Comparison of ENCODE assay signal across 8 cellular contexts in the genomic region with DNA sequence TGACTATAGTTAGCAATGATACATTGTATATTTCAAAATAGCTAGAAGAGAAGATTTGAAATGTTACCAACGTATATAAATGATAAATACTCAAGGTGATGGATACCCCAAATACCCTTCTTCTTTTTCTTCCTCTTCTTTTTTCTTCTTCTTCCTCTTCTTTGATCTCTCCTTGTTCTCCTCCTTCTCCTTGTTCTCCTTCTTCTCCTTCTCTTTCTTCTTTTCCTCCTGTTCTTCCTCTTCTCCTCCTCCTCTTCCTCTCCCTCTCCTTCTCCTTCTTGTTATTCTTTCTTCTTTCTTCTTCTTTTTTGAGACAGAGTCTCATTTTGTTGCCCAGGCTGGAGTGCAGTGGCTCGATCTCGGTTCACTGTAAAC. TPM values are rescaled to one million over a fixed set of nuclear protein-coding genes. Genes with fewer than 3 reads are reported as not detected.
DNase-seq lines count a peak whose midpoint lies in the region; ATAC-seq, FAIRE-seq and TF ChIP-seq lines count a peak whose summit lies in the region.

No MANE protein-coding gene starts in this region.

- peak overlapping the region; percentile 91 for H2AFZ ChIP-seq in SK-N-SH (ENCODE audit: low read depth)
- H2AFZ ChIP-seq in HepG2 (ENCODE audit: low read length) = peak overlapping the region; percentile 58

- H3K9me3 ChIP-seq in SK-N-SH (no peaks in the 10 kb centered on the region), HepG2 (ENCODE audit: low read length) (no peaks in the 10 kb centered on the region)

- TF ChIP-seq EP300 in SK-N-SH (IDR thresholded peaks at IDR 0.05; ENCODE audit: borderline replicate concordance in 1 of 2, low read depth in 1 of 2, low read length in 1 of 2) (no peak), HepG2 (IDR thresholded peaks at IDR 0.05; ENCODE audit: low read depth in 2 of 2, low read length in 2 of 2) (no peak), HepG2 (CRISPR knock-in tag; IDR thresholded peaks at IDR 0.05; ENCODE audit: borderline replicate concordance) (no peak)

- H4K20me1 ChIP-seq in SK-N-SH (ENCODE audit: insufficient read depth) = no peaks in the 10 kb centered on the region
- no peaks in the 10 kb centered on the region for H4K20me1 ChIP-seq in HepG2 (ENCODE audit: insufficient read depth, low read length)

- no peak for FAIRE-seq in HepG2 (lab: Jason Lieb, UNC)

- peaks cover 27% of the 10 kb centered on the region for H3K4me1 Mint-ChIP-seq in activated naive CD8-positive, alpha-beta T cell treated with anti-CD3 and anti-CD28 coated beads, Interleukin-2, amount 50 U/mL, for 24 hours
- H3K4me1 Mint-ChIP-seq in stimulated activated naive CD8-positive, alpha-beta T cell treated with anti-CD3 and anti-CD28 coated beads, Interleukin-15, amount 100 ng/mL, for 72 hours = peaks cover 38% of the 10 kb centered on the region

- no peaks in the 10 kb centered on the region for H3K27me3 ChIP-seq in SK-N-SH (ENCODE audit: insufficient read depth)
- H3K27me3 ChIP-seq in HepG2 (ENCODE audit: control insufficient read depth in 1 of 2, insufficient read depth in 2 of 2, low read length in 2 of 2) = no peaks in the 10 kb centered on the region

- TF ChIP-seq RAD21 in SK-N-SH (IDR thresholded peaks at IDR 0.05; ENCODE audit: low read length) (no peak), HepG2 (CRISPR knock-in tag; IDR thresholded peaks at IDR 0.05) (no peak)

- no TSS peak for BruUV-seq in HepG2 (replicated peaks; lab: Mats Ljungman, UMichigan)

- H3K36me3 Mint-ChIP-seq in activated naive CD8-positive, alpha-beta T cell treated with anti-CD3 and anti-CD28 coated beads, Interleukin-2, amount 50 U/mL, for 24 hours (ENCODE audit: low read depth) = peaks cover 6% of the 10 kb centered on the region

- peaks cover 15% of the 10 kb centered on the region for H3K9me3 Mint-ChIP-seq in activated naive CD8-positive, alpha-beta T cell treated with anti-CD3 and anti-CD28 coated beads, Interleukin-2, amount 50 U/mL, for 24 hours
- H3K9me3 Mint-ChIP-seq in stimulated activated naive CD8-positive, alpha-beta T cell treated with anti-CD3 and anti-CD28 coated beads, Interleukin-15, amount 100 ng/mL, for 72 hours = peaks cover 25 to 26% of the 10 kb centered on the region in 2 donors

- TF ChIP-seq CTCF in SK-N-SH (IDR thresholded peaks at IDR 0.05) (no peak), HepG2 (CRISPR knock-in tag; IDR thresholded peaks at IDR 0.05) (no peak)

- H3K4me1 ChIP-seq in SK-N-SH (ENCODE audit: control insufficient read depth in 1 of 2, insufficient read depth in 2 of 2, low read depth in 1 of 2, low read length in 1 of 2) = peaks cover 0 to 7% of the 10 kb centered on the region in 2 experiments; a peak in 2 of 4 replicates
- peaks cover 13% of the 10 kb centered on the region for H3K4me1 ChIP-seq in HepG2 (ENCODE audit: insufficient read depth, low read length)

- no peak overlapping the region for H3K27ac ChIP-seq in SK-N-SH (ENCODE audit: low read depth in 2 of 2, low read length in 1 of 2)
- H3K27ac ChIP-seq in HepG2 (ENCODE audit: extremely low read length, insufficient read depth, low read length) = no peak overlapping the region

- H3K4me3 Mint-ChIP-seq in activated naive CD8-positive, alpha-beta T cell treated with anti-CD3 and anti-CD28 coated beads, Interleukin-2, amount 50 U/mL, for 24 hours = peak overlapping the region; percentile 89
- peak overlapping the region; percentile 90 to 96 for H3K4me3 Mint-ChIP-seq in stimulated activated naive CD8-positive, alpha-beta T cell treated with anti-CD3 and anti-CD28 coated beads, Interleukin-15, amount 100 ng/mL, for 72 hours

- DNase-seq in SK-N-SH = no peak
- no peak for DNase-seq in activated naive CD8-positive, alpha-beta T cell treated with anti-CD3 and anti-CD28 coated beads, Interleukin-2, amount 50 U/mL, for 24 hours
- DNase-seq in HepG2 (ENCODE audit: low spot score) = no peak
- no peak for DNase-seq in stimulated activated naive CD8-positive, alpha-beta T cell treated with anti-CD3 and anti-CD28 coated beads, Interleukin-15, amount 100 ng/mL, for 72 hours
- no peak for DNase-seq in iPS-NIHi11 (ENCODE audit: low spot score)

- peaks cover 4% of the 10 kb centered on the region for H3F3A ChIP-seq in SK-N-SH (replicated peaks; ENCODE audit: insufficient read depth)

- H3K36me3 ChIP-seq in SK-N-SH (replicated peaks in 1 of 2; ENCODE audit: control insufficient read depth in 1 of 2, insufficient read depth in 2 of 2, low read length in 1 of 2) (no peaks in the 10 kb centered on the region), HepG2 (replicated peaks in 1 of 2; ENCODE audit: control insufficient read depth in 1 of 2, insufficient read depth in 2 of 2, low read length in 2 of 2) (no peaks in the 10 kb centered on the region)

- 43% methylated on average over 3 of the region's 3 CpGs for WGBS in SK-N-SH (ENCODE audit: low lambda C conversion rate)
- WGBS in HepG2 (ENCODE audit: low lambda C conversion rate) = 27% methylated on average over 3 of the region's 3 CpGs

- in situ Hi-C loops in HepG2 (cut with HindIII; ENCODE audit: extremely low pct_ligation_motif_present, low pct_unique_long_range_greater_than_20kb) = loop anchor here (25.0 kb wide), 1 partner anchor 380 kb away; a partner anchor contains a TSS

- CTCF ChIA-PET in SK-N-SH (lab: Yijun Ruan, JAX) (interaction anchor here (0.6 to 5.2 kb wide), 9 partner anchors 10 to 314 kb away, joined by 3 to 41 read pairs (median 4); no protein-coding TSS in a partner anchor), HepG2 (lab: Yijun Ruan, JAX; ENCODE audit: low intra/inter-chr PET ratio, low total read pairs) (interaction anchor here (1.7 kb wide), 1 partner anchor 309 kb away, joined by 10 read pairs; no protein-coding TSS in a partner anchor)

- no peaks in the 10 kb centered on the region for H3K27me3 Mint-ChIP-seq in activated naive CD8-positive, alpha-beta T cell treated with anti-CD3 and anti-CD28 coated beads, Interleukin-2, amount 50 U/mL, for 24 hours
- H3K27me3 Mint-ChIP-seq in stimulated activated naive CD8-positive, alpha-beta T cell treated with anti-CD3 and anti-CD28 coated beads, Interleukin-15, amount 100 ng/mL, for 72 hours = no peaks in the 10 kb centered on the region

- H3K9ac ChIP-seq in SK-N-SH (no peak overlapping the region), HepG2 (ENCODE audit: insufficient read depth, low read depth, low read length) (no peak overlapping the region)

- H3K9me2 ChIP-seq in SK-N-SH = 0 out of 2 replicates have a peak, but pooled peaks cover 4% of the 10 kb centered on the region

- H3K27ac Mint-ChIP-seq in activated naive CD8-positive, alpha-beta T cell treated with anti-CD3 and anti-CD28 coated beads, Interleukin-2, amount 50 U/mL, for 24 hours = peak overlapping the region; percentile 93
- peak overlapping the region; percentile 91 to 98 for H3K27ac Mint-ChIP-seq in stimulated activated naive CD8-positive, alpha-beta T cell treated with anti-CD3 and anti-CD28 coated beads, Interleukin-15, amount 100 ng/mL, for 72 hours

- intact Hi-C loops in HepG2 (cut with micrococcal nuclease; ENCODE audit: unreplicated experiment) = loop anchor here (1.0 kb wide), 1 partner anchor 309 kb away; no protein-coding TSS in a partner anchor

- H3K4me3 ChIP-seq in SK-N-SH (ENCODE audit: low read depth in 2 of 2, low read length in 1 of 2) = peak overlapping the region; percentile 81 to 90; a peak in 3 of 4 replicates
- H3K4me3 ChIP-seq in HepG2 (replicated peaks in 1 of 3; ENCODE audit: insufficient read depth in 1 of 3, low read depth in 2 of 3, low read length in 3 of 3) = peak overlapping the region in 2 of 3 experiments; percentile 92 to 96; a peak in 3 of 6 replicates

- H3K4me2 ChIP-seq in SK-N-SH (peak overlapping the region; percentile 81), HepG2 (ENCODE audit: low read depth, low read length) (peak overlapping the region; percentile 89)

- POLR2A ChIA-PET in SK-N-SH (lab: Yijun Ruan, JAX) (no interaction called here), HepG2 (lab: Yijun Ruan, JAX) (no interaction called here)

- ATAC-seq in SK-N-SH treated with all-trans-retinoic acid at 6 μM for 48 hours (no peak), HepG2 (no peak), GM19467 (IDR thresholded peaks at IDR 0.05; ENCODE audit: unreplicated experiment) (no peak), HG02678 (IDR thresholded peaks at IDR 0.05; ENCODE audit: unreplicated experiment) (no peak)
- ATAC-seq in activated naive CD8-positive, alpha-beta T cell treated with anti-CD3 and anti-CD28 coated beads, Interleukin-2, amount 50 U/mL, for 24 hours = no peak
- no peak for ATAC-seq in stimulated activated naive CD8-positive, alpha-beta T cell treated with anti-CD3 and anti-CD28 coated beads, Interleukin-15, amount 100 ng/mL, for 72 hours

- no peak for TF ChIP-seq POLR2A in HepG2 (IDR thresholded peaks at IDR 0.05; ENCODE audit: insufficient read depth in 1 of 2, low read depth in 2 of 2, low read length in 2 of 2)

- H3K79me2 ChIP-seq in SK-N-SH (ENCODE audit: insufficient read depth) = no peaks in the 10 kb centered on the region
- no peaks in the 10 kb centered on the region for H3K79me2 ChIP-seq in HepG2 (ENCODE audit: insufficient read depth, low read length)

RNA-seq across cellular contexts. Expression of a gene that starts 0.6 kb away (rescaled TPM):
- polyA plus RNA-seq in SK-N-SH (2012; rRNA removed) (1.6 and 2.6 TPM in 2 replicates), HepG2 (2011; rRNA removed) (1.2 and 1.5 TPM in 2 replicates)
- polyA plus RNA-seq in SK-N-SH (2012; cell fraction: cytosol; rRNA removed) = 1.4 and 1.7 TPM in 2 replicates
- polyA plus RNA-seq in SK-N-SH (2012; cell fraction: nucleus; rRNA removed) = 3.8 and 8.5 TPM in 2 replicates
- 2.3 and 2.4 TPM in 2 replicates for total RNA-seq in HepG2 (2016; rRNA removed; fragmentation: Illumina TruSeq; extraction: Trizol)
- 0.26 and 0.61 TPM in 2 replicates for total RNA-seq in HepG2 (2016; cell fraction: cytosol; rRNA removed; fragmentation: Illumina TruSeq; extraction: Trizol; ENCODE audit: low read depth)
- total RNA-seq in HepG2 (2016; cell fraction: insoluble cytoplasmic fraction; rRNA removed; fragmentation: Illumina TruSeq; extraction: Trizol) = 2.0 and 2.3 TPM in 2 replicates
- total RNA-seq in HepG2 (2016; cell fraction: membrane; rRNA removed; fragmentation: Illumina TruSeq; extraction: Trizol) = 0.68 and 1.0 TPM in 2 replicates
- 5.9 and 7.1 TPM in 2 replicates for total RNA-seq in HepG2 (2016; cell fraction: nucleus; rRNA removed; fragmentation: Illumina TruSeq; extraction: Trizol)
- polyA plus RNA-seq in HepG2 (2011; cell fraction: cytosol; rRNA removed) = 0.38 and 0.60 TPM in 2 replicates
- polyA plus RNA-seq in HepG2 (2011; cell fraction: nucleus; rRNA removed) = 2.7 and 3.1 TPM in 2 replicates
- 0.63 and 1.4 TPM in 2 replicates for polyA plus RNA-seq in HepG2 (2012)
- 0.10 and 0.26 TPM in 2 replicates for polyA plus RNA-seq in HepG2 (2016; cell fraction: cytosol; fragmentation: Illumina TruSeq; extraction: Trizol; ENCODE audit: low read depth)
- polyA plus RNA-seq in HepG2 (2016; cell fraction: insoluble cytoplasmic fraction; fragmentation: Illumina TruSeq; extraction: Trizol; ENCODE audit: low read depth) = 1.6 and 1.8 TPM in 2 replicates
- 0.18 and 0.49 TPM in 2 replicates for polyA plus RNA-seq in HepG2 (2016; cell fraction: membrane; fragmentation: Illumina TruSeq; extraction: Trizol; ENCODE audit: low read depth)
- 4.1 and 6.5 TPM in 2 replicates for polyA plus RNA-seq in HepG2 (2016; cell fraction: nucleus; fragmentation: Illumina TruSeq; extraction: Trizol; ENCODE audit: insufficient read depth, low read depth)
- polyA minus RNA-seq in HepG2 (2011; rRNA and poly(A)+ RNA removed; ENCODE audit: low replicate concordance) = 0.87 and 1.2 TPM in 2 replicates
- polyA minus RNA-seq in HepG2 (2011; cell fraction: cytosol; rRNA and poly(A)+ RNA removed) = 1.5 and 2.0 TPM in 2 replicates
- 7.7 and 8.6 TPM in 2 replicates for polyA minus RNA-seq in HepG2 (2011; cell fraction: nucleus; rRNA and poly(A)+ RNA removed)
